In genomic region chr10:132183046-132183445, GRCh38 we compare ENCODE assay signal across 1 cellular context.
TF ChIP-seq lines count a peak whose summit lies in the region.

No MANE protein-coding gene starts in this region.

TF ChIP-seq in GM23338, 12 proteins besides CTCF, POLR2A, EP300 and RAD21 (continued from another document):
- TF ChIP-seq ZNF462 (CRISPR knock-in tag; IDR thresholded peaks at IDR 0.05): no peak
